In the genomic region with DNA sequence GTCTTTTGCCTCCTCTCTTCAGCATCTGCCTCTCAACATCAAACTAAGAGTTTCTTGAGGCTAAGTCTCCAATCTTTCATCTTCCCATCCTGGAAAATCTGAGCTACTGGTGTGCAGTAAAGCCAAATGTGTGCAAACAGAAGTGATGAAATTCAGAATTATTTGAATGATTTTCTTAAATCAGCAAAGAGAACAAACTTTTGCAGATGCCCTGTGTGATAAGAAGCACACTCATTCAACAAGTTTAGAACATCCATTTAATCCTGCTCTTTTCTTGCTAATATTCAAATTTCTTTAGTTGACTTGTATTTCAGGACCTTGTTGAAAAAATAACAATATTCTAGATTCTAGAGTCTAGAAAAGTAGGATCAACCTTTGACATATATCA, we compare ENCODE assay signal across 1 cellular context.
TF ChIP-seq lines count a peak whose summit lies in the region.

No MANE protein-coding gene starts in this region.

TF ChIP-seq in GM23338, 12 proteins besides CTCF, POLR2A, EP300 and RAD21 (continued from another document):
- TF ChIP-seq, protein P1, sequence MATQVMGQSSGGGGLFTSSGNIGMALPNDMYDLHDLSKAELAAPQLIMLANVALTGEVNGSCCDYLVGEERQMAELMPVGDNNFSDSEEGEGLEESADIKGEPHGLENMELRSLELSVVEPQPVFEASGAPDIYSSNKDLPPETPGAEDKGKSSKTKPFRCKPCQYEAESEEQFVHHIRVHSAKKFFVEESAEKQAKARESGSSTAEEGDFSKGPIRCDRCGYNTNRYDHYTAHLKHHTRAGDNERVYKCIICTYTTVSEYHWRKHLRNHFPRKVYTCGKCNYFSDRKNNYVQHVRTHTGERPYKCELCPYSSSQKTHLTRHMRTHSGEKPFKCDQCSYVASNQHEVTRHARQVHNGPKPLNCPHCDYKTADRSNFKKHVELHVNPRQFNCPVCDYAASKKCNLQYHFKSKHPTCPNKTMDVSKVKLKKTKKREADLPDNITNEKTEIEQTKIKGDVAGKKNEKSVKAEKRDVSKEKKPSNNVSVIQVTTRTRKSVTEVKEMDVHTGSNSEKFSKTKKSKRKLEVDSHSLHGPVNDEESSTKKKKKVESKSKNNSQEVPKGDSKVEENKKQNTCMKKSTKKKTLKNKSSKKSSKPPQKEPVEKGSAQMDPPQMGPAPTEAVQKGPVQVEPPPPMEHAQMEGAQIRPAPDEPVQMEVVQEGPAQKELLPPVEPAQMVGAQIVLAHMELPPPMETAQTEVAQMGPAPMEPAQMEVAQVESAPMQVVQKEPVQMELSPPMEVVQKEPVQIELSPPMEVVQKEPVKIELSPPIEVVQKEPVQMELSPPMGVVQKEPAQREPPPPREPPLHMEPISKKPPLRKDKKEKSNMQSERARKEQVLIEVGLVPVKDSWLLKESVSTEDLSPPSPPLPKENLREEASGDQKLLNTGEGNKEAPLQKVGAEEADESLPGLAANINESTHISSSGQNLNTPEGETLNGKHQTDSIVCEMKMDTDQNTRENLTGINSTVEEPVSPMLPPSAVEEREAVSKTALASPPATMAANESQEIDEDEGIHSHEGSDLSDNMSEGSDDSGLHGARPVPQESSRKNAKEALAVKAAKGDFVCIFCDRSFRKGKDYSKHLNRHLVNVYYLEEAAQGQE (IDR thresholded peaks at IDR 0.05; ENCODE audit: unreplicated experiment): no peak
- TF ChIP-seq EZH2phosphoT487 (IDR thresholded peaks at IDR 0.05; ENCODE audit: unreplicated experiment): no peak
- no peak for TF ChIP-seq NANOG (IDR thresholded peaks at IDR 0.05; ENCODE audit: borderline replicate concordance)
- no peak for TF ChIP-seq EZH2 (IDR thresholded peaks at IDR 0.05; ENCODE audit: low read depth, unreplicated experiment)
- no peak for TF ChIP-seq ZNF331 (CRISPR knock-in tag; IDR thresholded peaks at IDR 0.05; ENCODE audit: low read depth)
- no peak for TF ChIP-seq ZNF114 (CRISPR knock-in tag; IDR thresholded peaks at IDR 0.05)
- TF ChIP-seq CREB1 (CRISPR knock-in tag; IDR thresholded peaks at IDR 0.05; ENCODE audit: low read depth): no peak
- no peak for TF ChIP-seq POLR2AphosphoS5 (IDR thresholded peaks at IDR 0.05; ENCODE audit: low read depth)
- TF ChIP-seq, protein P2, sequence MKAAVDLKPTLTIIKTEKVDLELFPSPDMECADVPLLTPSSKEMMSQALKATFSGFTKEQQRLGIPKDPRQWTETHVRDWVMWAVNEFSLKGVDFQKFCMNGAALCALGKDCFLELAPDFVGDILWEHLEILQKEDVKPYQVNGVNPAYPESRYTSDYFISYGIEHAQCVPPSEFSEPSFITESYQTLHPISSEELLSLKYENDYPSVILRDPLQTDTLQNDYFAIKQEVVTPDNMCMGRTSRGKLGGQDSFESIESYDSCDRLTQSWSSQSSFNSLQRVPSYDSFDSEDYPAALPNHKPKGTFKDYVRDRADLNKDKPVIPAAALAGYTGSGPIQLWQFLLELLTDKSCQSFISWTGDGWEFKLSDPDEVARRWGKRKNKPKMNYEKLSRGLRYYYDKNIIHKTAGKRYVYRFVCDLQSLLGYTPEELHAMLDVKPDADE (IDR thresholded peaks at IDR 0.05): no peak
